In genomic region chr17:56820207-56820606, GRCh38 we compare ENCODE assay signal across 16 cellular contexts.
"Had no signal": no experiment of that assay in that cellular context is flagged by ENCODE, and none has a peak within 500 bp of the region (broad histone marks: within the 10 kb centered on the region; RNA-seq: fewer than 3 reads in every experiment).

No MANE protein-coding gene starts in this region.

- H3K36me3 Mint-ChIP-seq: natural killer cell treated with Interleukin-12 subunit alpha and Interleukin-12 subunit beta and Interleukin-15 and Interleukin-18, amount 100 ng/mL, for 72 hours had no signal

- H3K9me3 Mint-ChIP-seq: dendritic cell treated with granulocyte-macrophage colony-stimulating factor and Interleukin-4, amounts not matched to agents 40 ng/mL and 50 ng/mL, for 4 days; endodermal cell; mesothelial cell of epicardium; naive B cell; natural killer cell treated with Interleukin-12 subunit alpha and Interleukin-12 subunit beta and Interleukin-15 and Interleukin-18, amount 100 ng/mL, for 72 hours; neural crest cell had no signal

- H3K4me3 Mint-ChIP-seq: dendritic cell treated with granulocyte-macrophage colony-stimulating factor and Interleukin-4, amounts not matched to agents 40 ng/mL and 50 ng/mL, for 4 days; endodermal cell; mesothelial cell of epicardium; naive B cell; natural killer cell treated with Interleukin-12 subunit alpha and Interleukin-12 subunit beta and Interleukin-15 and Interleukin-18, amount 100 ng/mL, for 72 hours; neural crest cell had no signal

- H3K4me1 Mint-ChIP-seq: endodermal cell had no signal

- H3K27me3 ChIP-seq: colonic mucosa, gastrocnemius medialis, left lung, stomach, thyroid gland, vagina had no signal

- H3K27me3 Mint-ChIP-seq: naive B cell; natural killer cell treated with Interleukin-12 subunit alpha and Interleukin-12 subunit beta and Interleukin-15 and Interleukin-18, amount 100 ng/mL, for 72 hours had no signal

- H3K27ac Mint-ChIP-seq: dendritic cell treated with granulocyte-macrophage colony-stimulating factor and Interleukin-4, amounts not matched to agents 40 ng/mL and 50 ng/mL, for 4 days; endodermal cell; mesothelial cell of epicardium; natural killer cell treated with Interleukin-12 subunit alpha and Interleukin-12 subunit beta and Interleukin-15 and Interleukin-18, amount 100 ng/mL, for 72 hours had no signal

- H3K4me1 ChIP-seq: colonic mucosa, gastrocnemius medialis had no signal

- DNase-seq: kidney had no signal

- H3K36me3 ChIP-seq: colonic mucosa, gastrocnemius medialis, left lung, thyroid gland, vagina had no signal

- FAIRE-seq: small intestine had no signal

- H3K27ac ChIP-seq: colonic mucosa, epithelial cell of prostate, gastrocnemius medialis, left lung, stomach, thyroid gland, vagina had no signal

- H3K4me3 ChIP-seq: colonic mucosa, gastrocnemius medialis, left lung, mucosa of descending colon, stomach, thyroid gland, vagina had no signal

- H3K9me3 ChIP-seq: colonic mucosa, gastrocnemius medialis, left lung, mucosa of descending colon, stomach, thyroid gland, vagina had no signal
